In the genomic region with DNA sequence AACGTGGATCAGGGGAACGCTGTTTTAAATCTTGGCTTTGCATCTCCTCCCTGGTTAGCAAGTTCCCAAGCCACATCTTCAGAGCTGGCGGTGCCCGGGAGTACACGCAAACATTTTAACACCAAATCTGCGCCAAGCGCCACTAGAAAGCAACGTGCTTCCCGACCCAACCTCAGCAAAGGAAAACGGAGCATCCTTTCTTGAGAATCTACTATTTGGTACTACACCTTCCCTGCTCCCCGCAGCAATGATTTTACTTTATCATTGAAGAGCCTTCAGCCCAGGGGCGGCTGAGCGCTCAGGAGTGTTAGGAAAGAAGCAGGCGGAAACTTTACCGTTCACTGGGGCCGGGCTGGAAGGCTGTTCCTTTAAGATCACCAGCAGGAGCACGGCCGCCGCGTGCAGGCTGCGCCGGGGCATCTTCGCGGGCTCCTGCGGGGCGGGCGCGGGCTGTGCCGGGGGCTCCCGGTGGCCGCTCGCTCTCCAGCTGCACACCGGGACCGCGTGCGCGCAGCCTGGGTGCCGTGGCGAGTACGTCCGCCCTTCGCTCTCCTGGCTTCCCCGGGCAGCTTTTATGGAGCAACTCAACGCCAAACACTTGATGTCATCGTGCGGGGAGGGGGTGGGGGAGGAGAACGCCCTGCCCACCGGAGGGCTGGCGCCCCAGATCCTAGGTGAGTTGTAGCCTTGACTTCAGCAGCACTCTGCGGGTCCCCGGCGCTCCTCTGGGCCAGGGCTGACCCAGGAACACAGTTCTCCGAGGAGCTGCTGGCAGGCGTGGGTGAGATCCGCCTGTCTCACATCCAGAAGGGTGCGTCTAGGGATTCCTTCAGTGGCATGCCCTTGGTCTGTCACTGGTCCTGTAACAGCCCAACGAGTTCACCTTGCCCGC, we compare ENCODE assay signal across 8 cellular contexts.
DNase-seq lines count a peak whose midpoint lies in the region; ATAC-seq and TF ChIP-seq lines count a peak whose summit lies in the region.

Gene CA12, minus strand, starts transcription at position 546 of the 892 bp plus-strand sequence. Its CDS starts 126 bp downstream, at position 420.

- ATAC-seq in HG03354 (IDR thresholded peaks at IDR 0.05; ENCODE audit: poor library complexity, severe bottlenecking, unreplicated experiment) (no peak), GM21381 (IDR thresholded peaks at IDR 0.05; ENCODE audit: unreplicated experiment) (no peak), GM18870 (IDR thresholded peaks at IDR 0.05; ENCODE audit: unreplicated experiment) (no peak)

- H3K36me3 Mint-ChIP-seq in nephron progenitor cell (ENCODE audit: low read depth) = peaks cover 5% of the 10 kb centered on the region

- TF ChIP-seq CTCF in WI38 (IDR thresholded peaks at IDR 0.05; ENCODE audit: low read depth, low read length) (no peak), fibroblast of mammary gland (conservative IDR thresholded peaks at IDR 0.05; ENCODE audit: control insufficient read depth, insufficient read depth, low read depth, low read length) (no peak), nephron progenitor cell (IDR thresholded peaks at IDR 0.05) (no peak)

- no peaks in the 10 kb centered on the region for H3K9me3 Mint-ChIP-seq in nephron progenitor cell

- H3K4me1 Mint-ChIP-seq in nephron progenitor cell = peaks cover 68% of the 10 kb centered on the region

- H3K27ac Mint-ChIP-seq in nephron progenitor cell = peak within 1 kb of the TSS; percentile 52

- H3K4me3 Mint-ChIP-seq in nephron progenitor cell = peak within 1 kb of the TSS; percentile 91

- H3K4me3 ChIP-seq in WI38 (ENCODE audit: low read depth, low read length) = peak within 1 kb of the TSS; percentile 60
- H3K4me3 ChIP-seq in fibroblast of mammary gland (ENCODE audit: control insufficient read depth, low read depth, low read length) = peak within 1 kb of the TSS; percentile 82

- peaks cover 36% of the 10 kb centered on the region for H3K27me3 Mint-ChIP-seq in nephron progenitor cell (ENCODE audit: low read depth, poor library complexity)

- peak; percentile 2 for DNase-seq in activated naive CD4-positive, alpha-beta T cell treated with Interleukin-2 at 50 U/mL for 16 hours
- DNase-seq in activated naive CD4-positive, alpha-beta T cell (lab: John Stamatoyannopoulos, UW) = no peak
- DNase-seq in fibroblast of mammary gland (ENCODE audit: low read depth) (peak; percentile 56), nephron progenitor cell (peak; percentile 68)

Comparison
In these comparisons a context has a peak if more than half of its experiments do, and no peak if none do; other contexts are left out.
1. DNase-seq: peak in activated naive CD4-positive, alpha-beta T cell treated with Interleukin-2 at 50 U/mL for 16 hours (single experiment), fibroblast of mammary gland (single experiment) and nephron progenitor cell (single experiment); none in activated naive CD4-positive, alpha-beta T cell (0 of 4).